Comparison of ENCODE assay signal across 13 cellular contexts in genomic region chr14:28375295-28375694, GRCh38.
DNase-seq lines count a peak whose midpoint lies in the region; ATAC-seq, FAIRE-seq and TF ChIP-seq lines count a peak whose summit lies in the region.
"Had no signal": no experiment of that assay in that cellular context is flagged by ENCODE, and none has a peak within 500 bp of the region (broad histone marks: within the 10 kb centered on the region; RNA-seq: fewer than 3 reads in every experiment).

No MANE protein-coding gene starts in this region.

- no peaks in the 10 kb centered on the region for H3K9me2 ChIP-seq in GM23248 (ENCODE audit: insufficient read depth)

- H3K9me3 ChIP-seq in A549 (0 out of 3 replicates have a peak, but pooled peaks cover 6% of the 10 kb centered on the region), GM23248 (ENCODE audit: low read depth) (no peaks in the 10 kb centered on the region)
- H3K9me3 ChIP-seq: ascending aorta, upper lobe of left lung had no signal

- no peaks in the 10 kb centered on the region for H3F3A ChIP-seq in GM23248 (ENCODE audit: insufficient read depth)

- no peaks in the 10 kb centered on the region for H3K27me3 Mint-ChIP-seq in glutamatergic neuron (ENCODE audit: unreplicated experiment)

- no peak for TF ChIP-seq POLR2A in A549 (IDR thresholded peaks at IDR 0.05; ENCODE audit: low read length)

- FAIRE-seq in A549 (lab: Jason Lieb, UNC): no peak
- FAIRE-seq: K562, kidney had no signal

- no peak overlapping the region for H2AFZ ChIP-seq in GM23248

- H3K4me3 Mint-ChIP-seq in glutamatergic neuron (ENCODE audit: unreplicated experiment): no peak overlapping the region

- H3K79me2 ChIP-seq in GM23248 (ENCODE audit: insufficient read depth): no peaks in the 10 kb centered on the region

- no peaks in the 10 kb centered on the region for H3K9me3 Mint-ChIP-seq in glutamatergic neuron (ENCODE audit: unreplicated experiment)

- TF ChIP-seq RAD21 in A549 (conservative IDR thresholded peaks at IDR 0.05 in 1 of 2, IDR thresholded peaks at IDR 0.05 in 1 of 2): peak in 1 of 2 experiments; percentile 15; a peak in 1 of 5 replicates

- H3K27ac ChIP-seq in A549 (0 out of 6 replicates have a peak overlapping the region, but pooled peaks of 1 of the 2 experiments have one; percentile 9), GM23248 (no peak overlapping the region)
- H3K27ac ChIP-seq: ascending aorta, upper lobe of left lung had no signal

- POLR2A ChIA-PET in A549 (lab: Yijun Ruan, JAX): no interaction called here

- H3K4me3 ChIP-seq in A549 (no peak overlapping the region), HFF-Myc (replicated peaks; ENCODE audit: low read depth, low read length) (no peak overlapping the region), GM23248 (no peak overlapping the region)
- H3K4me3 ChIP-seq: ascending aorta, K562, upper lobe of left lung had no signal

- ATAC-seq in A549 (no peak), GM21786 (IDR thresholded peaks at IDR 0.05; ENCODE audit: unreplicated experiment) (no peak)
- ATAC-seq: K562 had no signal

- no peak overlapping the region for H3K27ac Mint-ChIP-seq in glutamatergic neuron (ENCODE audit: unreplicated experiment)

- TF ChIP-seq EP300 in A549 (IDR thresholded peaks at IDR 0.05): no peak

- no peaks in the 10 kb centered on the region for H3K27me3 ChIP-seq in GM23248 (replicated peaks; ENCODE audit: insufficient read depth)
- H3K27me3 ChIP-seq: ascending aorta, upper lobe of left lung had no signal

- H3K9ac ChIP-seq in GM23248: no peak overlapping the region

- CTCF ChIA-PET in A549 (lab: Yijun Ruan, JAX): interaction anchor here (1.0 to 1.9 kb wide), 2 partner anchors 11 to 132 kb away, joined by 3 to 4 read pairs; no protein-coding TSS in a partner anchor

- H3K4me2 ChIP-seq in A549 (no peak overlapping the region), GM23248 (ENCODE audit: unreplicated experiment) (no peak overlapping the region)

- no peaks in the 10 kb centered on the region for H4K20me1 ChIP-seq in GM23248 (ENCODE audit: insufficient read depth)

- H3K36me3 ChIP-seq in GM23248 (ENCODE audit: low read depth): no peaks in the 10 kb centered on the region
- H3K36me3 ChIP-seq: ascending aorta, upper lobe of left lung had no signal

- TF ChIP-seq CTCF in A549 (IDR thresholded peaks at IDR 0.05) (no peak), HFF-Myc (IDR thresholded peaks at IDR 0.05; ENCODE audit: low read depth, low read length, missing control alignments) (peak; percentile 29), glutamatergic neuron (IDR thresholded peaks at IDR 0.05; ENCODE audit: partially characterized antibody, unreplicated experiment) (peak; percentile 43)

- H3K4me1 Mint-ChIP-seq in glutamatergic neuron (ENCODE audit: low read depth, unreplicated experiment): no peaks in the 10 kb centered on the region

- no peaks in the 10 kb centered on the region for H3K4me1 ChIP-seq in A549
- H3K4me1 ChIP-seq in GM23248 (ENCODE audit: insufficient read depth): no peaks in the 10 kb centered on the region
- H3K4me1 ChIP-seq: ascending aorta, upper lobe of left lung had no signal

- peak in 1 of 2 experiments; percentile 19 for DNase-seq in A549 (ENCODE audit: low read depth in 1 of 2, low spot score in 1 of 2)
- DNase-seq in HFF-Myc (ENCODE audit: extremely low read depth, low read depth): no peak
- DNase-seq in SW 1271 (lab: John Stamatoyannopoulos, UW): peak; percentile 3 to 31
- peak; percentile 17 for DNase-seq in glutamatergic neuron
- DNase-seq in NCI-H2029 (lab: John Stamatoyannopoulos, UW): no peak
- no peak for DNase-seq in GM23248
- DNase-seq in NCI-H226: no peak
- DNase-seq: kidney; stimulated activated CD4-positive, alpha-beta T cell treated with anti-CD3 and anti-CD28 coated beads, Interleukin-12 subunit alpha, Interleukin-12 subunit beta, amount 100 ng/mL, for 4 hours had no signal

- in situ Hi-C loops in GM23248 (cut with MboI): no loop called here

- H3K36me3 Mint-ChIP-seq in glutamatergic neuron (ENCODE audit: unreplicated experiment): no peaks in the 10 kb centered on the region

TF ChIP-seq in A549, 52 proteins besides CTCF, POLR2A, EP300 and RAD21:
- TF ChIP-seq ZFP36 (IDR thresholded peaks at IDR 0.05; ENCODE audit: borderline replicate concordance, partially characterized antibody): no peak
- TF ChIP-seq CHD2 (IDR thresholded peaks at IDR 0.05; ENCODE audit: low read length, partially characterized antibody): no peak
- TF ChIP-seq HOXB13 (CRISPR knock-in tag; IDR thresholded peaks at IDR 0.05; ENCODE audit: low read depth): no peak
- no peak for TF ChIP-seq MAFK (IDR thresholded peaks at IDR 0.05; ENCODE audit: partially characterized antibody)
- 0 out of 3 replicates have a peak, but pooled peaks have one; percentile 11 for TF ChIP-seq SMC3 (IDR thresholded peaks at IDR 0.05)
TF ChIP-seq in A549: peak in this region for 1.

Comparison
In these comparisons a context has a peak if more than half of its experiments do, and no peak if none do; other contexts are left out.
1. DNase-seq: peak in SW 1271 (2 of 2) and glutamatergic neuron (single experiment); none in HFF-Myc (single experiment), NCI-H2029 (single experiment), GM23248 (single experiment) and NCI-H226 (single experiment).